Comparison of ENCODE assay signal across 8 cellular contexts in genomic region chr14:75711134-75711795, GRCh38. TPM values are rescaled to one million over a fixed set of nuclear protein-coding genes. Genes with fewer than 3 reads are reported as not detected.
DNase-seq lines count a peak whose midpoint lies in the region; ATAC-seq, FAIRE-seq and TF ChIP-seq lines count a peak whose summit lies in the region.

No MANE protein-coding gene starts in this region.

- CTCF ChIA-PET in activated naive CD4-positive, alpha-beta T cell treated with anti-CD3 and anti-CD28 coated beads for 36 hours (lab: Charles Lee): interaction anchor here (0.8 to 7.2 kb wide), 2 partner anchors 46 to 270 kb away, joined by 4 to 73 read pairs; partner anchors contain the start of gene TGFB3
- CTCF ChIA-PET in GM12878 (lab: Yijun Ruan, JAX): interaction anchor here (0.6 to 9.0 kb wide), 37 partner anchors 13 to 345 kb away, joined by 3 to 276 read pairs (median 4); partner anchors contain the start of genes FLVCR2, IFT43 and TGFB3

- in situ Hi-C loops in GM12878 (cut with MboI): loop anchor here (5.0 to 10.0 kb wide), 2 partner anchors 271 to 674 kb away; partner anchors contain the start of gene TGFB3

- H3K4me1 ChIP-seq in GM12878 (ENCODE audit: control insufficient read depth, insufficient read depth, low read length) (peaks cover 6% of the 10 kb centered on the region), iPS-20b (ENCODE audit: insufficient read depth, low read length) (peaks cover 15% of the 10 kb centered on the region; the same call in 1 of the 2 replicates)

- intact Hi-C loops in activated naive CD4-positive, alpha-beta T cell treated with anti-CD3 and anti-CD28 coated beads for 36 hours (cut with micrococcal nuclease): loop anchor here (2.0 kb wide), 1 partner anchor 676 kb away; no protein-coding TSS in a partner anchor
- intact Hi-C loops in GM12878 (cut with micrococcal nuclease; ENCODE audit: unreplicated experiment): loop anchor here (5.0 to 10.0 kb wide), 3 partner anchors 166 to 936 kb away; no protein-coding TSS in a partner anchor

- H3K79me2 ChIP-seq in GM12878 (ENCODE audit: control insufficient read depth, insufficient read depth, low read length): no peaks in the 10 kb centered on the region

- TF ChIP-seq CTCF in GM12878 (IDR thresholded peaks at IDR 0.05 in 2 of 3, conservative IDR thresholded peaks at IDR 0.05 in 1 of 3; ENCODE audit: control insufficient read depth in 2 of 3, extremely low read depth in 1 of 3, insufficient read depth in 1 of 3, low read depth in 3 of 3, low read length in 3 of 3): peak; percentile 67 to 82 (median 72); a peak in 5 of 6 replicates

- H3K4me2 ChIP-seq in GM12878 (ENCODE audit: control insufficient read depth, insufficient read depth): no peak overlapping the region

- RAD21 ChIA-PET in GM12878 (lab: Charles Lee; ENCODE audit: unreplicated experiment): interaction anchor here (0.8 to 9.0 kb wide), 7 partner anchors 13 to 269 kb away, joined by 3 to 179 read pairs (median 25); partner anchors contain the start of genes FLVCR2, IFT43 and TGFB3

- POLR2A ChIA-PET in GM12878 (lab: Charles Lee): interaction anchor here (0.6 kb wide), 1 partner anchor 538 kb away, joined by 6 read pairs; no protein-coding TSS in a partner anchor

- H3K9me3 ChIP-seq in GM12878 (replicated peaks; ENCODE audit: control insufficient read depth, insufficient read depth, low read length) (no peaks in the 10 kb centered on the region), iPS-20b (ENCODE audit: insufficient read depth, low read depth, low read length) (no peaks in the 10 kb centered on the region)

- H3K4me3 ChIP-seq in GM12878 (no peak overlapping the region), iPS-20b (ENCODE audit: low read length) (no peak overlapping the region)

- no peaks in the 10 kb centered on the region for H3K9me3 Mint-ChIP-seq in activated naive CD4-positive, alpha-beta T cell treated with anti-CD3 and anti-CD28 coated beads for 36 hours

- H4K20me1 ChIP-seq in GM12878 (ENCODE audit: control insufficient read depth, insufficient read depth): no peaks in the 10 kb centered on the region

- SMC1A ChIA-PET in GM12878 (lab: Charles Lee; ENCODE audit: uncharacterized antibody, unreplicated experiment): interaction anchor here (0.7 to 6.9 kb wide), 23 partner anchors 9 to 642 kb away, joined by 3 to 131 read pairs (median 4); partner anchors contain the start of genes IFT43 and TGFB3

- WGBS in GM12878 (ENCODE audit: insufficient coverage, insufficient replicate concordance, low lambda C conversion rate, missing lambda C conversion rate): 98% methylated on average over 4 of the region's 4 CpGs

- peak; percentile 95 for TF ChIP-seq RAD21 in GM12878 (IDR thresholded peaks at IDR 0.05; ENCODE audit: insufficient read depth, low read depth, low read length)

- no peak overlapping the region for H3K27ac Mint-ChIP-seq in activated naive CD4-positive, alpha-beta T cell treated with anti-CD3 and anti-CD28 coated beads for 36 hours

- no peak overlapping the region for H3K4me3 Mint-ChIP-seq in activated naive CD4-positive, alpha-beta T cell treated with anti-CD3 and anti-CD28 coated beads for 36 hours

- no peak for FAIRE-seq in GM12878 (lab: Jason Lieb, UNC)

- H2AFZ ChIP-seq in GM12878 (ENCODE audit: control insufficient read depth, low read depth, low read length): no peak overlapping the region

- peak; percentile 84 for ATAC-seq in GM12878
- ATAC-seq in stimulated activated naive CD8-positive, alpha-beta T cell treated with anti-CD3 and anti-CD28 coated beads, Interleukin-15, Interleukin-2, amounts not matched to agents 100 U/mL and 50 U/mL, for 24 hours: no peak
- no peak for ATAC-seq in GM21423 (IDR thresholded peaks at IDR 0.05; ENCODE audit: unreplicated experiment)
- no peak for ATAC-seq in GM18870 (IDR thresholded peaks at IDR 0.05; ENCODE audit: unreplicated experiment)

- no peaks in the 10 kb centered on the region for H3K27me3 ChIP-seq in GM12878 (replicated peaks in 1 of 2; ENCODE audit: control insufficient read depth in 2 of 2, insufficient read depth in 2 of 2, low read length in 1 of 2)
- H3K27me3 ChIP-seq in iPS-20b (ENCODE audit: insufficient read depth, low read length): no peaks in the 10 kb centered on the region

- no peaks in the 10 kb centered on the region for H3K27me3 Mint-ChIP-seq in activated naive CD4-positive, alpha-beta T cell treated with anti-CD3 and anti-CD28 coated beads for 36 hours (ENCODE audit: low read depth)

- no peaks in the 10 kb centered on the region for H3K4me1 Mint-ChIP-seq in activated naive CD4-positive, alpha-beta T cell treated with anti-CD3 and anti-CD28 coated beads for 36 hours (ENCODE audit: low read depth)

- H3K27ac ChIP-seq in GM12878 (ENCODE audit: control insufficient read depth, insufficient read depth) (no peak overlapping the region), iPS-20b (ENCODE audit: low read length) (no peak overlapping the region)

- peak; percentile 30 for DNase-seq in activated naive CD4-positive, alpha-beta T cell treated with anti-CD3 and anti-CD28 coated beads for 36 hours
- no peak for DNase-seq in activated naive CD4-positive, alpha-beta T cell treated with anti-CD3 and anti-CD28 coated beads, Interleukin-2, amount 50 U/mL, for 16 hours
- DNase-seq in NAMALWA (ENCODE audit: low spot score) (peak; percentile 47), GM12878 (ENCODE audit: low read depth, low spot score) (no peak)
- DNase-seq in stimulated activated naive CD8-positive, alpha-beta T cell treated with anti-CD3 and anti-CD28 coated beads, Interleukin-15, Interleukin-2, amounts not matched to agents 100 U/mL and 50 U/mL, for 24 hours: peak; percentile 8

- TF ChIP-seq EP300 in GM12878 (IDR thresholded peaks at IDR 0.05; ENCODE audit: borderline replicate concordance in 1 of 2, control insufficient read depth in 1 of 2, low read depth in 2 of 2, low read length in 2 of 2): no peak

- no TSS peak for BruUV-seq in GM12878 (replicated peaks; lab: Mats Ljungman, UMichigan)

- TF ChIP-seq POLR2A in GM12878 (IDR thresholded peaks at IDR 0.05; ENCODE audit: low read depth, low read length): no peak

- H3K36me3 Mint-ChIP-seq in activated naive CD4-positive, alpha-beta T cell treated with anti-CD3 and anti-CD28 coated beads for 36 hours (ENCODE audit: low read depth): peaks cover 3% of the 10 kb centered on the region

- H3K9ac ChIP-seq in GM12878 (ENCODE audit: control insufficient read depth, insufficient read depth, low read length) (no peak overlapping the region), iPS-20b (ENCODE audit: low read depth, low read length) (peak overlapping the region; percentile 25; the same call in 1 of the 2 replicates)

- no peaks in the 10 kb centered on the region for H3K36me3 ChIP-seq in GM12878 (ENCODE audit: control insufficient read depth in 2 of 2, insufficient read depth in 2 of 2, low read length in 1 of 2)
- H3K36me3 ChIP-seq in iPS-20b (ENCODE audit: insufficient read depth, low read depth, low read length): peaks cover 14% of the 10 kb centered on the region; the same call in 1 of the 2 replicates

RNA-seq across cellular contexts. Expression of gene TTLL5, which starts 50.2 kb away (rescaled TPM):
- 10 to 100 TPM; 23.8 to 25.1 TPM for total RNA-seq in activated naive CD4-positive, alpha-beta T cell treated with anti-CD3 and anti-CD28 coated beads for 36 hours
- 111 and 138 TPM in 2 replicates for total RNA-seq in GM12878 (2013; cell fraction: nucleolus; rRNA removed)
- 12.8 and 13.4 TPM in 2 replicates for total RNA-seq in GM12878 (2014; rRNA removed)
- total RNA-seq in GM12878 (2014; rRNA removed; fragmentation: Illumina TruSeq; extraction: Trizol): 14.2 and 15.4 TPM in 2 replicates
- 17.4 and 21.4 TPM in 2 replicates for total RNA-seq in GM12878 (2021)
- 6.0 TPM for polyA plus RNA-seq in GM12878 (2011; ENCODE audit: low read depth)
- 12.8 and 13.9 TPM in 2 replicates for polyA plus RNA-seq in GM12878 (2011; rRNA removed)
- polyA plus RNA-seq in GM12878 (2011; cell fraction: cytosol; rRNA removed): 11.9 and 13.5 TPM in 2 replicates
- 13.1 and 13.2 TPM in 2 replicates for polyA plus RNA-seq in GM12878 (2011; cell fraction: nucleus; rRNA removed)
- 11.2 and 14.6 TPM in 2 replicates for polyA plus RNA-seq in GM12878 (2012)
- polyA plus RNA-seq in GM12878 (2014; fragmentation: Illumina TruSeq; extraction: Trizol): 13.6 and 16.4 TPM in 2 replicates
- 1 to 10 TPM; 3.2 to 5.2 TPM for polyA plus RNA-seq in GM12878 (2014; fragmentation: Nextera tagmentation; extraction: Ambion mirVana)
- polyA plus RNA-seq in GM12878 (2014; rRNA removed): 10.6 and 12.3 TPM in 2 replicates
- 10 to 100 TPM; 20.3 to 25.9 TPM for polyA plus RNA-seq in GM12878 (2016; fragmentation: Nextera tagmentation; extraction: Ambion mirVana)
- 35.3 and 65.5 TPM in 2 replicates for polyA minus RNA-seq in GM12878 (2011; rRNA and poly(A)+ RNA removed)
- 6.4 and 7.6 TPM in 2 replicates for polyA minus RNA-seq in GM12878 (2011; cell fraction: cytosol; rRNA and poly(A)+ RNA removed)
- polyA minus RNA-seq in GM12878 (2011; cell fraction: nucleus; rRNA and poly(A)+ RNA removed): 42.2 and 62.7 TPM in 2 replicates

RNA-seq across cellular contexts. Expression of gene ERG28, which starts 50.6 kb away (rescaled TPM):
- 10 to 100 TPM; 25.6 to 25.7 TPM for total RNA-seq in activated naive CD4-positive, alpha-beta T cell treated with anti-CD3 and anti-CD28 coated beads for 36 hours
- 10.6 and 12.6 TPM in 2 replicates for total RNA-seq in GM12878 (2013; cell fraction: nucleolus; rRNA removed)
- 14.6 and 15.2 TPM in 2 replicates for total RNA-seq in GM12878 (2014; rRNA removed)
- 19.1 and 21.0 TPM in 2 replicates for total RNA-seq in GM12878 (2014; rRNA removed; fragmentation: Illumina TruSeq; extraction: Trizol)
- 28.0 and 28.5 TPM in 2 replicates for total RNA-seq in GM12878 (2021)
- 22.0 TPM for polyA plus RNA-seq in GM12878 (2011; ENCODE audit: low read depth)
- 47.8 and 48.1 TPM in 2 replicates for polyA plus RNA-seq in GM12878 (2011; rRNA removed)
- 41.1 and 41.2 TPM in 2 replicates for polyA plus RNA-seq in GM12878 (2011; cell fraction: cytosol; rRNA removed)
- 10.9 and 13.6 TPM in 2 replicates for polyA plus RNA-seq in GM12878 (2011; cell fraction: nucleus; rRNA removed)
- polyA plus RNA-seq in GM12878 (2012): 20.1 and 25.5 TPM in 2 replicates
- 48.0 and 59.2 TPM in 2 replicates for polyA plus RNA-seq in GM12878 (2014; fragmentation: Illumina TruSeq; extraction: Trizol)
- polyA plus RNA-seq in GM12878 (2014; fragmentation: Nextera tagmentation; extraction: Ambion mirVana): 10 to 100 TPM; 52.6 to 67.0 TPM
- 33.9 and 37.0 TPM in 2 replicates for polyA plus RNA-seq in GM12878 (2014; rRNA removed)
- polyA plus RNA-seq in GM12878 (2016; fragmentation: Nextera tagmentation; extraction: Ambion mirVana): 10 to 100 TPM; 61.8 to 62.2 TPM
- 18.9 and 27.4 TPM in 2 replicates for polyA minus RNA-seq in GM12878 (2011; rRNA and poly(A)+ RNA removed)
- polyA minus RNA-seq in GM12878 (2011; cell fraction: cytosol; rRNA and poly(A)+ RNA removed): 5.7 and 6.2 TPM in 2 replicates
- 7.7 and 11.6 TPM in 2 replicates for polyA minus RNA-seq in GM12878 (2011; cell fraction: nucleus; rRNA and poly(A)+ RNA removed)

Comparison
In these comparisons a context has a peak if more than half of its experiments do, and no peak if none do; other contexts are left out.
1. DNase-seq: peak in activated naive CD4-positive, alpha-beta T cell treated with anti-CD3 and anti-CD28 coated beads for 36 hours (single experiment), NAMALWA (single experiment) and stimulated activated naive CD8-positive, alpha-beta T cell treated with anti-CD3 and anti-CD28 coated beads, Interleukin-15, Interleukin-2, amounts not matched to agents 100 U/mL and 50 U/mL, for 24 hours (single experiment); none in activated naive CD4-positive, alpha-beta T cell treated with anti-CD3 and anti-CD28 coated beads, Interleukin-2, amount 50 U/mL, for 16 hours (single experiment) and GM12878 (single experiment).